20 cellular contexts compared by ENCODE assay signal in the genomic region with DNA sequence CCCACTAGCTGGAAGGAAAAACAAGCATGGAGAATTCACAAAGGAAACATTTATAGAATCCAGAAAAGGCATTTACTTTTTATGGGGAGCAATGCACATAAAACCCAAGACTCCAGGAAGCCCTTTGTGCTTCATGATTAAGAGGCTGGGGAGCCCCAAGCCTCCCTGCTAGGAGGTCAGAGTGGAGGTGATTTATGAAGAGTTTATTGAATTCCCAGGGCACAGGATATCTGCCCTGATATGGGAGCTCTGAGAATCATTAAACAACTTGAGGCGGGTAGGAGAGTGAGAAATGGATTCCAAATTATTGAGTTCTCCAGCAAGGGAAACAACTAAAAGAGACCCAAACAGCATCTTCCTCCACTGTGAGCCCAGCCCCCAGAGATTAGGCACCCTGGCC.
DNase-seq lines count a peak whose midpoint lies in the region; ATAC-seq and TF ChIP-seq lines count a peak whose summit lies in the region.
"Had no signal": no experiment of that assay in that cellular context is flagged by ENCODE, and none has a peak within 500 bp of the region (broad histone marks: within the 10 kb centered on the region; RNA-seq: fewer than 3 reads in every experiment).

No MANE protein-coding gene starts in this region.

- no peaks in the 10 kb centered on the region for H3K9me3 Mint-ChIP-seq in activated CD4-positive, alpha-beta memory T cell treated with anti-CD3 and anti-CD28 coated beads, Interleukin-2, amount 10 ng/mL, durations not matched to agents 7 days and 5 days
- H3K9me3 Mint-ChIP-seq in activated CD4-positive, alpha-beta memory T cell treated with anti-CD3 and anti-CD28 coated beads for 36 hours, result no peaks in the 10 kb centered on the region
- H3K9me3 Mint-ChIP-seq: CD4-positive, alpha-beta T cell had no signal

- CTCF ChIA-PET in activated CD4-positive, alpha-beta memory T cell treated with anti-CD3 and anti-CD28 coated beads, Interleukin-2, amount 10 ng/mL, durations not matched to agents 7 days and 5 days (lab: Charles Lee), result interaction anchor here (1.8 kb wide), 1 partner anchor 13 kb away, joined by 5 read pairs; no protein-coding TSS in a partner anchor
- CTCF ChIA-PET in activated CD4-positive, alpha-beta memory T cell treated with anti-CD3 and anti-CD28 coated beads for 36 hours (lab: Charles Lee), result interaction anchor here (1.1 kb wide), 1 partner anchor 15 kb away, joined by 3 read pairs; no protein-coding TSS in a partner anchor

- DNase-seq in activated CD4-positive, alpha-beta memory T cell treated with anti-CD3 and anti-CD28 coated beads, Interleukin-2, amount 10 ng/mL, durations not matched to agents 7 days and 5 days, result peak; percentile 3
- DNase-seq in activated CD4-positive, alpha-beta memory T cell treated with anti-CD3 and anti-CD28 coated beads for 36 hours, result no peak
- DNase-seq in coronary artery (ENCODE audit: low spot score) (peak; percentile 45), mucosa of descending colon (no peak), NCI-H2171 treated with DMSO at 0.1 percent for 48 hours (lab: John Stamatoyannopoulos, UW) (no peak), WERI-Rb-1 (no peak)
- DNase-seq: EL, GF-D8, MG63, NCI-H446 treated with DMSO at 0.1 percent for 48 hours, SIG-M5 had no signal

- H3K4me3 Mint-ChIP-seq in activated CD4-positive, alpha-beta memory T cell treated with anti-CD3 and anti-CD28 coated beads, Interleukin-2, amount 10 ng/mL, durations not matched to agents 7 days and 5 days, result no peak overlapping the region
- no peak overlapping the region for H3K4me3 Mint-ChIP-seq in activated CD4-positive, alpha-beta memory T cell treated with anti-CD3 and anti-CD28 coated beads for 36 hours
- H3K4me3 Mint-ChIP-seq: CD4-positive, alpha-beta T cell had no signal

- intact Hi-C loops in activated CD4-positive, alpha-beta memory T cell treated with anti-CD3 and anti-CD28 coated beads for 36 hours (cut with micrococcal nuclease), result loop anchor here (5.0 kb wide), 1 partner anchor 432 kb away; no protein-coding TSS in a partner anchor
- intact Hi-C loops in mucosa of descending colon (cut with DNase I, micrococcal nuclease), result no loop called here

- POLR2A ChIA-PET in activated CD4-positive, alpha-beta memory T cell treated with anti-CD3 and anti-CD28 coated beads, Interleukin-2, amount 10 ng/mL, durations not matched to agents 7 days and 5 days (lab: Charles Lee), result no interaction called here
- POLR2A ChIA-PET in activated CD4-positive, alpha-beta memory T cell treated with anti-CD3 and anti-CD28 coated beads for 36 hours (lab: Charles Lee), result no interaction called here

- no peaks in the 10 kb centered on the region for H3K4me1 ChIP-seq in mucosa of descending colon (ENCODE audit: low read depth)
- H3K4me1 ChIP-seq: BLaER1, Caco-2 had no signal

- H3K27me3 Mint-ChIP-seq in activated CD4-positive, alpha-beta memory T cell treated with anti-CD3 and anti-CD28 coated beads, Interleukin-2, amount 10 ng/mL, durations not matched to agents 7 days and 5 days, result no peaks in the 10 kb centered on the region
- no peaks in the 10 kb centered on the region for H3K27me3 Mint-ChIP-seq in activated CD4-positive, alpha-beta memory T cell treated with anti-CD3 and anti-CD28 coated beads for 36 hours
- H3K27me3 Mint-ChIP-seq: CD4-positive, alpha-beta T cell had no signal

- H3K4me1 Mint-ChIP-seq in activated CD4-positive, alpha-beta memory T cell treated with anti-CD3 and anti-CD28 coated beads, Interleukin-2, amount 10 ng/mL, durations not matched to agents 7 days and 5 days, result no peaks in the 10 kb centered on the region
- H3K4me1 Mint-ChIP-seq in activated CD4-positive, alpha-beta memory T cell treated with anti-CD3 and anti-CD28 coated beads for 36 hours (ENCODE audit: low read depth), result no peaks in the 10 kb centered on the region

- H3K36me3 ChIP-seq in mucosa of descending colon (ENCODE audit: low read depth) (no peaks in the 10 kb centered on the region), WERI-Rb-1 (no peaks in the 10 kb centered on the region)
- H3K36me3 ChIP-seq: BLaER1, MG63 had no signal

- no peak overlapping the region for H3K27ac Mint-ChIP-seq in activated CD4-positive, alpha-beta memory T cell treated with anti-CD3 and anti-CD28 coated beads, Interleukin-2, amount 10 ng/mL, durations not matched to agents 7 days and 5 days
- no peak overlapping the region for H3K27ac Mint-ChIP-seq in activated CD4-positive, alpha-beta memory T cell treated with anti-CD3 and anti-CD28 coated beads for 36 hours
- H3K27ac Mint-ChIP-seq: CD4-positive, alpha-beta T cell had no signal

- H3K9me3 ChIP-seq in mucosa of descending colon (no peaks in the 10 kb centered on the region), WERI-Rb-1 (ENCODE audit: severe bottlenecking) (no peaks in the 10 kb centered on the region)
- H3K9me3 ChIP-seq: BLaER1, Caco-2, MG63, SK-N-SH had no signal

- no peaks in the 10 kb centered on the region for H3K36me3 Mint-ChIP-seq in activated CD4-positive, alpha-beta memory T cell treated with anti-CD3 and anti-CD28 coated beads, Interleukin-2, amount 10 ng/mL, durations not matched to agents 7 days and 5 days (ENCODE audit: low read depth)
- no peaks in the 10 kb centered on the region for H3K36me3 Mint-ChIP-seq in activated CD4-positive, alpha-beta memory T cell treated with anti-CD3 and anti-CD28 coated beads for 36 hours

- H3K27me3 ChIP-seq in WERI-Rb-1 (ENCODE audit: insufficient read depth, low read depth, severe bottlenecking), result no peaks in the 10 kb centered on the region
- H3K27me3 ChIP-seq: BLaER1, MG63 had no signal

- H3K27ac ChIP-seq in coronary artery (no peak overlapping the region), WERI-Rb-1 (no peak overlapping the region)
- H3K27ac ChIP-seq: 22Rv1, BLaER1, HL-60 had no signal

- TF ChIP-seq CTCF in coronary artery (IDR thresholded peaks at IDR 0.05) (no peak), mucosa of descending colon (IDR thresholded peaks at IDR 0.05) (no peak), WERI-Rb-1 (IDR thresholded peaks at IDR 0.05; ENCODE audit: low read depth, low read length) (no peak)

- H3K4me3 ChIP-seq in coronary artery, result no peak overlapping the region
- H3K4me3 ChIP-seq in mucosa of descending colon, result no peak overlapping the region
- H3K4me3 ChIP-seq in WERI-Rb-1 (ENCODE audit: low read depth, low read length), result no peak overlapping the region
- H3K4me3 ChIP-seq: BLaER1, K562, MG63 had no signal

- peak; percentile 28 for ATAC-seq in mucosa of descending colon
- ATAC-seq in HG03159 (IDR thresholded peaks at IDR 0.05; ENCODE audit: unreplicated experiment), result no peak
- ATAC-seq in HG02623 (IDR thresholded peaks at IDR 0.05; ENCODE audit: unreplicated experiment), result no peak

Comparison
In these comparisons a context has a peak if more than half of its experiments do, and no peak if none do; other contexts are left out.
1. DNase-seq: peak in activated CD4-positive, alpha-beta memory T cell treated with anti-CD3 and anti-CD28 coated beads, Interleukin-2, amount 10 ng/mL, durations not matched to agents 7 days and 5 days (single experiment) and coronary artery (single experiment); none in activated CD4-positive, alpha-beta memory T cell treated with anti-CD3 and anti-CD28 coated beads for 36 hours (single experiment), mucosa of descending colon (0 of 3), NCI-H2171 treated with DMSO at 0.1 percent for 48 hours (single experiment) and WERI-Rb-1 (single experiment).